16 cellular contexts compared by ENCODE assay signal in the genomic region with DNA sequence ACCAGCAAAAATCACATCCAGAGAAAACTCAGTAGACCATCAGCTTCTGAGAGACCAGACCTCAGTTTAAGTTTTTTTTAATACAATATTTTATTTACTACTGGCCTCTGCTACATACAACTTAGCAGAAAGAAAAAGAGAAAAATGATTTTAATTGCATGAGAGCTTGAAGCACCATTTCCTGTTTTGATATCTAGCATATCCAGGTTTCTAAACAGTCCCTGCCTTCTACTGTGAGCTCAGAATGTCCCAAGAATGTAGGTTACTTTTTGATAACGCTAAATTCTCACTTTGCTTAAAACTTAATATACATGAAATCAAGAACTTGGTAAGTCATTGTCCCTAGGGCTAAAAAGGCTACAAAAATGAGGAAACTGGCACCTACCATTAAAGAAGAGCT. TPM values are rescaled to one million over a fixed set of nuclear protein-coding genes. Genes with fewer than 3 reads are reported as not detected.
DNase-seq lines count a peak whose midpoint lies in the region; ATAC-seq, FAIRE-seq and TF ChIP-seq lines count a peak whose summit lies in the region.
"Had no signal": no experiment of that assay in that cellular context is flagged by ENCODE, and none has a peak within 500 bp of the region (broad histone marks: within the 10 kb centered on the region; RNA-seq: fewer than 3 reads in every experiment).

No MANE protein-coding gene starts in this region.

- H3K79me2 ChIP-seq in OCI-LY1 (ENCODE audit: insufficient read depth, low read length), result peaks cover 87% of the 10 kb centered on the region

- H3F3A ChIP-seq in OCI-LY1 (ENCODE audit: insufficient read depth, low read length), result peaks cover 9% of the 10 kb centered on the region

- peak overlapping the region; percentile 98 for H3K27ac ChIP-seq in OCI-LY1 (ENCODE audit: low read depth, low read length, poor library complexity, severe bottlenecking)
- H3K27ac ChIP-seq: HL-60, prostate gland, tibial nerve had no signal

- intact Hi-C loops in activated naive CD4-positive, alpha-beta T cell treated with anti-CD3 and anti-CD28 coated beads for 36 hours (cut with micrococcal nuclease), result no loop called here

- peaks cover 5% of the 10 kb centered on the region for H3K9me3 Mint-ChIP-seq in activated naive CD4-positive, alpha-beta T cell treated with anti-CD3 and anti-CD28 coated beads for 36 hours
- H3K9me3 Mint-ChIP-seq in activated naive CD8-positive, alpha-beta T cell treated with anti-CD3 and anti-CD28 coated beads, Interleukin-2, amount 50 U/mL, for 24 hours, result peaks cover 12% of the 10 kb centered on the region
- peaks cover 7% of the 10 kb centered on the region in 2 donors for H3K9me3 Mint-ChIP-seq in stimulated activated naive B cell treated with anti-CD40 and anti-IgM and Interleukin-4, amounts not matched to agents 10 μg/mL and 1 μg/mL and 100 μg/mL, for 72 hours

- peak overlapping the region; percentile 52 for H3K4me3 Mint-ChIP-seq in activated naive CD4-positive, alpha-beta T cell treated with anti-CD3 and anti-CD28 coated beads for 36 hours
- H3K4me3 Mint-ChIP-seq in activated naive CD8-positive, alpha-beta T cell treated with anti-CD3 and anti-CD28 coated beads, Interleukin-2, amount 50 U/mL, for 24 hours, result peak overlapping the region; percentile 55
- H3K4me3 Mint-ChIP-seq in stimulated activated naive B cell treated with anti-CD40 and anti-IgM and Interleukin-4, amounts not matched to agents 10 μg/mL and 1 μg/mL and 100 μg/mL, for 72 hours, result peak overlapping the region; percentile 66 to 75

- peaks cover 61% of the 10 kb centered on the region for H3K4me1 ChIP-seq in OCI-LY1 (ENCODE audit: insufficient read depth, low read length, severe bottlenecking)

- peaks cover 11% of the 10 kb centered on the region for H3K9me3 ChIP-seq in OCI-LY1 (ENCODE audit: low read length)
- H3K9me3 ChIP-seq: MG63, prostate gland, tibial nerve had no signal

- no peak for TF ChIP-seq CTCF in OCI-LY1 (IDR thresholded peaks at IDR 0.05; ENCODE audit: low read length)

- DNase-seq in activated naive CD4-positive, alpha-beta T cell treated with anti-CD3 and anti-CD28 coated beads for 36 hours, result no peak
- no peak for DNase-seq in activated naive CD4-positive, alpha-beta T cell (lab: John Stamatoyannopoulos, UW)
- DNase-seq in activated naive CD8-positive, alpha-beta T cell treated with anti-CD3 and anti-CD28 coated beads, Interleukin-2, amount 50 U/mL, for 24 hours, result no peak
- no peak for DNase-seq in stimulated activated naive B cell treated with anti-CD40 and anti-IgM and Interleukin-4, amounts not matched to agents 10 μg/mL and 1 μg/mL and 100 μg/mL, for 72 hours
- no peak for DNase-seq in effector CD4-positive, alpha-beta T cell
- DNase-seq in HTR-8/SVneo (ENCODE audit: insufficient read length, low spot score), result no peak
- DNase-seq: activated CD4-positive, CD25-positive, alpha-beta regulatory T cell treated with anti-CD3 and anti-CD28 coated beads, Interleukin-2, amount 50 U/mL, for 72 hours; activated gamma-delta T cell treated with Interleukin-2 at 50 U/mL for 16 hours; caudate nucleus; MG63 had no signal

- ATAC-seq in activated naive CD8-positive, alpha-beta T cell treated with anti-CD3 and anti-CD28 coated beads, Interleukin-2, amount 50 U/mL, for 24 hours, result no peak
- ATAC-seq in stimulated activated naive B cell treated with anti-CD40 and anti-IgM and Interleukin-4, amounts not matched to agents 10 μg/mL and 1 μg/mL and 100 μg/mL, for 72 hours (replicated peaks), result no peak
- ATAC-seq in HG03520 (IDR thresholded peaks at IDR 0.05; ENCODE audit: unreplicated experiment), result no peak
- ATAC-seq: SK-N-SH treated with all-trans-retinoic acid at 6 μM for 48 hours had no signal

- H3K27me3 Mint-ChIP-seq in activated naive CD4-positive, alpha-beta T cell treated with anti-CD3 and anti-CD28 coated beads for 36 hours (ENCODE audit: low read depth), result no peaks in the 10 kb centered on the region
- H3K27me3 Mint-ChIP-seq in activated naive CD8-positive, alpha-beta T cell treated with anti-CD3 and anti-CD28 coated beads, Interleukin-2, amount 50 U/mL, for 24 hours, result no peaks in the 10 kb centered on the region
- H3K27me3 Mint-ChIP-seq in stimulated activated naive B cell treated with anti-CD40 and anti-IgM and Interleukin-4, amounts not matched to agents 10 μg/mL and 1 μg/mL and 100 μg/mL, for 72 hours, result no peaks in the 10 kb centered on the region

- H3K9ac ChIP-seq in OCI-LY1 (ENCODE audit: low read length), result peak overlapping the region; percentile 40; the same call in 1 of the 2 replicates

- H3K4me2 ChIP-seq in OCI-LY1 (ENCODE audit: low read length), result peak overlapping the region; percentile 52

- 0 out of 2 replicates have a peak, but pooled peaks cover 5% of the 10 kb centered on the region for H4K20me1 ChIP-seq in OCI-LY1 (ENCODE audit: insufficient read depth, low read length)

- no peaks in the 10 kb centered on the region for H3K9me2 ChIP-seq in OCI-LY1 (ENCODE audit: low read depth, low read length)

- no peak for FAIRE-seq in HTR-8/SVneo (lab: Jason Lieb, UNC)

- H3K27ac Mint-ChIP-seq in activated naive CD4-positive, alpha-beta T cell treated with anti-CD3 and anti-CD28 coated beads for 36 hours, result peak overlapping the region; percentile 86
- peak overlapping the region; percentile 74 for H3K27ac Mint-ChIP-seq in activated naive CD8-positive, alpha-beta T cell treated with anti-CD3 and anti-CD28 coated beads, Interleukin-2, amount 50 U/mL, for 24 hours
- peak overlapping the region; percentile 89 for H3K27ac Mint-ChIP-seq in stimulated activated naive B cell treated with anti-CD40 and anti-IgM and Interleukin-4, amounts not matched to agents 10 μg/mL and 1 μg/mL and 100 μg/mL, for 72 hours

- H3K4me3 ChIP-seq in OCI-LY1 (ENCODE audit: low read depth, low read length, poor library complexity, severe bottlenecking), result peak overlapping the region; percentile 36
- H3K4me3 ChIP-seq: MG63, prostate gland, tibial nerve had no signal

- CTCF ChIA-PET in activated naive CD4-positive, alpha-beta T cell treated with anti-CD3 and anti-CD28 coated beads for 36 hours (lab: Charles Lee), result interaction anchor here (0.8 to 1.6 kb wide), 3 partner anchors 9 to 24 kb away, joined by 4 to 9 read pairs (median 4); no protein-coding TSS in a partner anchor

- no peaks in the 10 kb centered on the region for H3K27me3 ChIP-seq in OCI-LY1 (ENCODE audit: insufficient read depth, low read length)
- H3K27me3 ChIP-seq: MG63, tibial nerve had no signal

- H3K36me3 Mint-ChIP-seq in activated naive CD4-positive, alpha-beta T cell treated with anti-CD3 and anti-CD28 coated beads for 36 hours (ENCODE audit: low read depth), result peaks cover 54% of the 10 kb centered on the region
- peaks cover 61% of the 10 kb centered on the region for H3K36me3 Mint-ChIP-seq in activated naive CD8-positive, alpha-beta T cell treated with anti-CD3 and anti-CD28 coated beads, Interleukin-2, amount 50 U/mL, for 24 hours (ENCODE audit: low read depth)
- H3K36me3 Mint-ChIP-seq in stimulated activated naive B cell treated with anti-CD40 and anti-IgM and Interleukin-4, amounts not matched to agents 10 μg/mL and 1 μg/mL and 100 μg/mL, for 72 hours, result peaks cover 38 to 60% of the 10 kb centered on the region in 2 donors

- peaks cover 71% of the 10 kb centered on the region for H3K36me3 ChIP-seq in OCI-LY1 (ENCODE audit: insufficient read depth, low read length)
- H3K36me3 ChIP-seq: prostate gland had no signal

- no peak overlapping the region for H2AFZ ChIP-seq in OCI-LY1 (ENCODE audit: low read length)

- peaks cover 88% of the 10 kb centered on the region for H3K4me1 Mint-ChIP-seq in activated naive CD4-positive, alpha-beta T cell treated with anti-CD3 and anti-CD28 coated beads for 36 hours (ENCODE audit: low read depth)
- peaks cover 96% of the 10 kb centered on the region for H3K4me1 Mint-ChIP-seq in activated naive CD8-positive, alpha-beta T cell treated with anti-CD3 and anti-CD28 coated beads, Interleukin-2, amount 50 U/mL, for 24 hours
- peaks cover 62 to 81% of the 10 kb centered on the region in 2 donors for H3K4me1 Mint-ChIP-seq in stimulated activated naive B cell treated with anti-CD40 and anti-IgM and Interleukin-4, amounts not matched to agents 10 μg/mL and 1 μg/mL and 100 μg/mL, for 72 hours

RNA-seq across cellular contexts. Expression of a gene that starts 7.1 kb away (rescaled TPM):
- 10 to 100 TPM; 50.4 to 53.1 TPM for total RNA-seq in activated naive CD4-positive, alpha-beta T cell treated with anti-CD3 and anti-CD28 coated beads for 36 hours
